In genomic region chr4:108814327-108814726, GRCh38 we compare ENCODE assay signal across 25 cellular contexts. TPM values are rescaled to one million over a fixed set of nuclear protein-coding genes. Genes with fewer than 3 reads are reported as not detected.
A peak's percentile ranks its signal among the peaks of the same experiment; 100 is the strongest.
DNase-seq lines count a peak whose midpoint lies in the region; ATAC-seq, FAIRE-seq and TF ChIP-seq lines count a peak whose summit lies in the region.
"Had no signal": no experiment of that assay in that cellular context is flagged by ENCODE, and none has a peak within 500 bp of the region (broad histone marks: within the 10 kb centered on the region; RNA-seq: fewer than 3 reads in every experiment).

No MANE protein-coding gene starts in this region.

- H3K4me1 ChIP-seq in H1 (replicated peaks in 1 of 4; ENCODE audit: control insufficient read depth in 3 of 4, insufficient read depth in 4 of 4, low read length in 3 of 4), result no peaks in the 10 kb centered on the region
- H3K4me1 ChIP-seq: BLaER1 treated with 17β-estradiol and CSF1 and Interleukin-3, amounts not matched to agents 10 nM and 100 nM had no signal

- H3K9ac ChIP-seq in H1 (replicated peaks in 1 of 4; ENCODE audit: extremely low read depth in 1 of 4, low read depth in 3 of 4, low read length in 3 of 4), result no peak overlapping the region
- H3K9ac ChIP-seq: BLaER1 treated with 17β-estradiol and CSF1 and Interleukin-3, amounts not matched to agents 10 nM and 100 nM had no signal

- no peak overlapping the region for H3K27ac Mint-ChIP-seq in activated CD4-positive, alpha-beta memory T cell treated with anti-CD3 and anti-CD28 coated beads for 36 hours
- H3K27ac Mint-ChIP-seq in activated CD4-positive, alpha-beta memory T cell treated with anti-CD3 and anti-CD28 coated beads, Interleukin-2, amount 10 ng/mL, durations not matched to agents 7 days and 5 days, result no peak overlapping the region
- H3K27ac Mint-ChIP-seq in activated naive CD4-positive, alpha-beta T cell treated with anti-CD3 and anti-CD28 coated beads for 36 hours, result no peak overlapping the region
- H3K27ac Mint-ChIP-seq: CD8-positive, alpha-beta memory T cell had no signal

- no peak overlapping the region for H2BK12ac ChIP-seq in H1 (ENCODE audit: low read depth, low read length)

- no peak overlapping the region for H2BK15ac ChIP-seq in H1 (ENCODE audit: low read length)

- no peaks in the 10 kb centered on the region for H3K79me2 ChIP-seq in H1 (ENCODE audit: control insufficient read depth in 1 of 2, insufficient read depth in 2 of 2, low read length in 2 of 2)

- no peak overlapping the region for H3K18ac ChIP-seq in H1 (ENCODE audit: extremely low read depth, low read length)

- H4K91ac ChIP-seq in H1 (replicated peaks; ENCODE audit: insufficient read length, low read length), result no peak overlapping the region

- no peak for TF ChIP-seq POLR2A in H1 (IDR thresholded peaks at IDR 0.05; ENCODE audit: control extremely low read depth in 1 of 2, low read depth in 2 of 2, low read length in 2 of 2)

- H4K5ac ChIP-seq in H1 (ENCODE audit: insufficient read length, low read depth, low read length), result no peak overlapping the region

- H3K9me3 ChIP-seq in H1 (ENCODE audit: insufficient read depth in 2 of 2, low read depth in 1 of 2, low read length in 1 of 2), result no peaks in the 10 kb centered on the region
- H3K9me3 ChIP-seq: BLaER1 treated with 17β-estradiol and CSF1 and Interleukin-3, amounts not matched to agents 10 nM and 100 nM had no signal

- no peak overlapping the region for H3K4me3 Mint-ChIP-seq in activated CD4-positive, alpha-beta memory T cell treated with anti-CD3 and anti-CD28 coated beads for 36 hours
- no peak overlapping the region for H3K4me3 Mint-ChIP-seq in activated CD4-positive, alpha-beta memory T cell treated with anti-CD3 and anti-CD28 coated beads, Interleukin-2, amount 10 ng/mL, durations not matched to agents 7 days and 5 days
- H3K4me3 Mint-ChIP-seq in activated naive CD4-positive, alpha-beta T cell treated with anti-CD3 and anti-CD28 coated beads for 36 hours, result no peak overlapping the region
- H3K4me3 Mint-ChIP-seq: CD8-positive, alpha-beta memory T cell had no signal

- no peak overlapping the region for H3K56ac ChIP-seq in H1 (replicated peaks; ENCODE audit: insufficient read length, low read depth, low read length)

- FAIRE-seq in H1 (lab: Jason Lieb, UNC), result peak; percentile 28
- FAIRE-seq: A204.1, D721Med, GM12891, H54 had no signal

- H3K27ac ChIP-seq in H1 (ENCODE audit: low read depth, low read length), result no peak overlapping the region
- H3K27ac ChIP-seq: BLaER1 treated with 17β-estradiol and CSF1 and Interleukin-3, amounts not matched to agents 10 nM and 100 nM had no signal

- no peak for TF ChIP-seq EP300 in H1 (IDR thresholded peaks at IDR 0.05; ENCODE audit: borderline replicate concordance in 1 of 2, low read depth in 2 of 2, low read length in 2 of 2)

- no peaks in the 10 kb centered on the region for H3K36me3 ChIP-seq in H1 (ENCODE audit: control insufficient read depth in 2 of 4, insufficient read depth in 4 of 4, low read length in 3 of 4)
- H3K36me3 ChIP-seq: BLaER1 treated with 17β-estradiol and CSF1 and Interleukin-3, amounts not matched to agents 10 nM and 100 nM had no signal

- TF ChIP-seq CTCF in H1 (IDR thresholded peaks at IDR 0.05; ENCODE audit: control extremely low read depth in 1 of 3, insufficient read depth in 1 of 3, low read depth in 1 of 3, low read length in 3 of 3) (no peak), GM13976 (IDR thresholded peaks at IDR 0.05; ENCODE audit: borderline replicate concordance, control extremely low read depth, extremely low read depth, insufficient read depth, missing control alignments) (no peak)

- 87% methylated on average over 4 of the region's 4 CpGs; no CpG with 5 or more reads in 1 of the 2 experiments for WGBS in H1 (ENCODE audit: extremely low coverage in 1 of 2, insufficient coverage in 1 of 2, insufficient read length in 1 of 2, insufficient replicate concordance in 2 of 2, low coverage in 1 of 2, low lambda C conversion rate in 2 of 2, missing lambda C conversion rate in 1 of 2), 2 experiments

- no peaks in the 10 kb centered on the region for H3K23me2 ChIP-seq in H1 (ENCODE audit: low read depth, low read length)

- no peaks in the 10 kb centered on the region for H3K27me3 ChIP-seq in H1 (replicated peaks in 1 of 4; ENCODE audit: control insufficient read depth in 3 of 4, extremely low read depth in 1 of 4, insufficient read depth in 3 of 4, low read length in 3 of 4)
- H3K27me3 ChIP-seq: BLaER1 treated with 17β-estradiol and CSF1 and Interleukin-3, amounts not matched to agents 10 nM and 100 nM had no signal

- ATAC-seq in GM18867 (IDR thresholded peaks at IDR 0.05; ENCODE audit: unreplicated experiment) (peak; percentile 87), HG03520 (IDR thresholded peaks at IDR 0.05; ENCODE audit: unreplicated experiment) (peak; percentile 44)

- no peak overlapping the region for H2BK5ac ChIP-seq in H1 (ENCODE audit: low read depth, low read length)

- H3K14ac ChIP-seq in H1 (ENCODE audit: insufficient read length), result no peak overlapping the region

- no peak overlapping the region for H3K4me2 ChIP-seq in H1 (ENCODE audit: insufficient read depth in 1 of 2, low read depth in 2 of 2, low read length in 2 of 2)
- H3K4me2 ChIP-seq: BLaER1 treated with 17β-estradiol and CSF1 and Interleukin-3, amounts not matched to agents 10 nM and 100 nM had no signal

- no peaks in the 10 kb centered on the region for H3K9me3 Mint-ChIP-seq in activated CD4-positive, alpha-beta memory T cell treated with anti-CD3 and anti-CD28 coated beads for 36 hours
- H3K9me3 Mint-ChIP-seq in activated CD4-positive, alpha-beta memory T cell treated with anti-CD3 and anti-CD28 coated beads, Interleukin-2, amount 10 ng/mL, durations not matched to agents 7 days and 5 days, result no peaks in the 10 kb centered on the region
- H3K9me3 Mint-ChIP-seq in activated naive CD4-positive, alpha-beta T cell treated with anti-CD3 and anti-CD28 coated beads for 36 hours, result no peaks in the 10 kb centered on the region

- DNase-seq in activated CD4-positive, alpha-beta memory T cell treated with anti-CD3 and anti-CD28 coated beads for 36 hours, result peak; percentile 16
- no peak for DNase-seq in activated CD4-positive, alpha-beta memory T cell treated with anti-CD3 and anti-CD28 coated beads, Interleukin-2, amount 10 ng/mL, durations not matched to agents 7 days and 5 days
- DNase-seq in H1 (ENCODE audit: low read depth in 1 of 2, low spot score in 2 of 2) (no peak), GM13976 (ENCODE audit: low spot score) (no peak), NCI-H345 (lab: John Stamatoyannopoulos, UW) (no peak)
- DNase-seq in activated naive CD4-positive, alpha-beta T cell treated with anti-CD3 and anti-CD28 coated beads for 36 hours, result no peak
- DNase-seq: CD8-positive, alpha-beta memory T cell; DMS79; Kasumi-1; NCI-H1105 treated with DMSO at 0.1 percent for 48 hours; NCI-H1694 treated with DMSO at 0.1 percent for 48 hours; NCI-H2107; NCI-H226; NCI-H526 treated with DMSO at 0.1 percent for 48 hours; NK-92 treated with Interleukin-12 subunit alpha and Interleukin-12 subunit beta, amount 100 ng/mL, for 24 hours; SHP77 treated with DMSO at 0.1 percent for 48 hours had no signal

- no peak overlapping the region for H2BK120ac ChIP-seq in H1 (replicated peaks; ENCODE audit: low read depth, low read length)

- H4K8ac ChIP-seq in H1 (ENCODE audit: extremely low read depth, insufficient read depth, low read length), result no peak overlapping the region

- CTCF ChIA-PET in activated CD4-positive, alpha-beta memory T cell treated with anti-CD3 and anti-CD28 coated beads for 36 hours (lab: Charles Lee), result no interaction called here
- CTCF ChIA-PET in activated CD4-positive, alpha-beta memory T cell treated with anti-CD3 and anti-CD28 coated beads, Interleukin-2, amount 10 ng/mL, durations not matched to agents 7 days and 5 days (lab: Charles Lee), result no interaction called here
- CTCF ChIA-PET in H1 (lab: Charles Lee; ENCODE audit: partially characterized antibody), result no interaction called here
- CTCF ChIA-PET in activated naive CD4-positive, alpha-beta T cell treated with anti-CD3 and anti-CD28 coated beads for 36 hours (lab: Charles Lee), result no interaction called here

- POLR2A ChIA-PET in activated CD4-positive, alpha-beta memory T cell treated with anti-CD3 and anti-CD28 coated beads for 36 hours (lab: Charles Lee), result no interaction called here
- POLR2A ChIA-PET in activated CD4-positive, alpha-beta memory T cell treated with anti-CD3 and anti-CD28 coated beads, Interleukin-2, amount 10 ng/mL, durations not matched to agents 7 days and 5 days (lab: Charles Lee), result no interaction called here
- POLR2A ChIA-PET in H1 (lab: Charles Lee; ENCODE audit: partially characterized antibody), result no interaction called here

- intact Hi-C loops in activated CD4-positive, alpha-beta memory T cell treated with anti-CD3 and anti-CD28 coated beads for 36 hours (cut with micrococcal nuclease), result no loop called here
- intact Hi-C loops in activated naive CD4-positive, alpha-beta T cell treated with anti-CD3 and anti-CD28 coated beads for 36 hours (cut with micrococcal nuclease), result no loop called here

- peaks cover 22% of the 10 kb centered on the region for H3K27me3 Mint-ChIP-seq in activated CD4-positive, alpha-beta memory T cell treated with anti-CD3 and anti-CD28 coated beads for 36 hours
- H3K27me3 Mint-ChIP-seq in activated CD4-positive, alpha-beta memory T cell treated with anti-CD3 and anti-CD28 coated beads, Interleukin-2, amount 10 ng/mL, durations not matched to agents 7 days and 5 days, result peaks cover 32% of the 10 kb centered on the region
- H3K27me3 Mint-ChIP-seq in activated naive CD4-positive, alpha-beta T cell treated with anti-CD3 and anti-CD28 coated beads for 36 hours (ENCODE audit: low read depth), result peaks cover 3% of the 10 kb centered on the region

- no peaks in the 10 kb centered on the region for H4K20me1 ChIP-seq in H1 (replicated peaks in 1 of 2; ENCODE audit: control insufficient read depth in 1 of 2, insufficient read depth in 2 of 2, low read length in 2 of 2)
- H4K20me1 ChIP-seq: BLaER1 treated with 17β-estradiol and CSF1 and Interleukin-3, amounts not matched to agents 10 nM and 100 nM had no signal

- no peak overlapping the region for H2AFZ ChIP-seq in H1 (ENCODE audit: low read length)

- no peaks in the 10 kb centered on the region for H3K79me1 ChIP-seq in H1 (ENCODE audit: low read depth, low read length)

- no peaks in the 10 kb centered on the region for H3K36me3 Mint-ChIP-seq in activated CD4-positive, alpha-beta memory T cell treated with anti-CD3 and anti-CD28 coated beads for 36 hours
- H3K36me3 Mint-ChIP-seq in activated CD4-positive, alpha-beta memory T cell treated with anti-CD3 and anti-CD28 coated beads, Interleukin-2, amount 10 ng/mL, durations not matched to agents 7 days and 5 days (ENCODE audit: low read depth), result no peaks in the 10 kb centered on the region
- no peaks in the 10 kb centered on the region for H3K36me3 Mint-ChIP-seq in activated naive CD4-positive, alpha-beta T cell treated with anti-CD3 and anti-CD28 coated beads for 36 hours (ENCODE audit: low read depth)
- H3K36me3 Mint-ChIP-seq: CD8-positive, alpha-beta memory T cell had no signal

- no peak for TF ChIP-seq RAD21 in H1 (IDR thresholded peaks at IDR 0.05 in 1 of 2, conservative IDR thresholded peaks at IDR 0.05 in 1 of 2; ENCODE audit: low read depth in 2 of 2, low read length in 2 of 2)

- H3K4me1 Mint-ChIP-seq in activated CD4-positive, alpha-beta memory T cell treated with anti-CD3 and anti-CD28 coated beads for 36 hours (ENCODE audit: low read depth), result peaks cover 9% of the 10 kb centered on the region
- peaks cover 18% of the 10 kb centered on the region for H3K4me1 Mint-ChIP-seq in activated CD4-positive, alpha-beta memory T cell treated with anti-CD3 and anti-CD28 coated beads, Interleukin-2, amount 10 ng/mL, durations not matched to agents 7 days and 5 days
- H3K4me1 Mint-ChIP-seq in activated naive CD4-positive, alpha-beta T cell treated with anti-CD3 and anti-CD28 coated beads for 36 hours (ENCODE audit: low read depth), result no peaks in the 10 kb centered on the region
- H3K4me1 Mint-ChIP-seq: CD8-positive, alpha-beta memory T cell had no signal

- H2BK20ac ChIP-seq in H1 (ENCODE audit: low read length), result no peak overlapping the region

- H3K4ac ChIP-seq in H1 (replicated peaks; ENCODE audit: insufficient read length, low read depth, low read length), result no peak overlapping the region

- no peak overlapping the region for H3K23ac ChIP-seq in H1 (ENCODE audit: insufficient read length)

- no peak overlapping the region for H3K4me3 ChIP-seq in H1 (ENCODE audit: extremely low read depth in 1 of 4, insufficient read depth in 2 of 4, low read depth in 3 of 4, low read length in 4 of 4)
- H3K4me3 ChIP-seq: BLaER1 treated with 17β-estradiol and CSF1 and Interleukin-3, amounts not matched to agents 10 nM and 100 nM had no signal

- in situ Hi-C loops in GM13976 (cut with MboI; ENCODE audit: low sequenced_read_pairs, unreplicated experiment), result no loop called here

- H2AK5ac ChIP-seq in H1 (ENCODE audit: low read depth, low read length), result no peak overlapping the region

RNA-seq across cellular contexts. Expression of gene ETNPPL, which starts 51.5 kb away (rescaled TPM):
- not detected for total RNA-seq in activated CD4-positive, alpha-beta memory T cell treated with anti-CD3 and anti-CD28 coated beads for 36 hours
- not detected for total RNA-seq in activated CD4-positive, alpha-beta memory T cell treated with anti-CD3 and anti-CD28 coated beads, Interleukin-2, amount 10 ng/mL, durations not matched to agents 7 days and 5 days
- 2.5 and 3.9 TPM in 2 replicates for total RNA-seq in H1 (2021; fragmentation: NEBNext Ultra II Directional; extraction: Animal tissue kit (Norgen Biotek cat#: 25700))
- 0.41 and 0.80 TPM in 2 replicates for polyA plus RNA-seq in H1 (2011; rRNA removed)
- polyA plus RNA-seq in H1 (2011; cell fraction: cytosol; rRNA removed), result 1.1 TPM
- 1.6 TPM for polyA plus RNA-seq in H1 (2011; cell fraction: nucleus; rRNA removed)
- 1.2 to 1.9 TPM (median 1.7 TPM) in 4 replicates for polyA plus RNA-seq in H1 (2012, experiment 1 of 2)
- polyA plus RNA-seq in H1 (2012, experiment 2 of 2), result 0.12 TPM
- polyA plus RNA-seq in H1 (2013, experiment 1 of 2), result 1.6 TPM
- polyA plus RNA-seq in H1 (2013, experiment 2 of 2), result 1.2 TPM
- 1.2 and 1.7 TPM in 2 replicates for polyA minus RNA-seq in H1 (2011; rRNA and poly(A)+ RNA removed)
- polyA minus RNA-seq in H1 (2011; cell fraction: cytosol; rRNA and poly(A)+ RNA removed), result 1.0 TPM
- polyA minus RNA-seq in H1 (2011; cell fraction: nucleus; rRNA and poly(A)+ RNA removed), result 1.3 TPM
- total RNA-seq in activated naive CD4-positive, alpha-beta T cell treated with anti-CD3 and anti-CD28 coated beads for 36 hours, result not detected
- total RNA-seq: CD8-positive, alpha-beta memory T cell; G401; OCI-LY7 had no signal
- polyA plus RNA-seq: CD8-positive, alpha-beta memory T cell had no signal
